8 cellular contexts compared by ENCODE assay signal in genomic region chr6:27866370-27867050, GRCh38. TPM values are rescaled to one million over a fixed set of nuclear protein-coding genes. Genes with fewer than 3 reads are reported as not detected.
A peak's percentile ranks its signal among the peaks of the same experiment; 100 is the strongest.
DNase-seq lines count a peak whose midpoint lies in the region; ATAC-seq, FAIRE-seq and TF ChIP-seq lines count a peak whose summit lies in the region.

No MANE protein-coding gene starts in this region.

- TF ChIP-seq CTCF in WI38 (IDR thresholded peaks at IDR 0.05; ENCODE audit: low read depth, low read length): no peak
- no peak for TF ChIP-seq CTCF in H1 (IDR thresholded peaks at IDR 0.05; ENCODE audit: control extremely low read depth in 1 of 3, insufficient read depth in 1 of 3, low read depth in 1 of 3, low read length in 3 of 3)
- no peak for TF ChIP-seq CTCF in mucosa of descending colon (IDR thresholded peaks at IDR 0.05)
- no peak for TF ChIP-seq CTCF in transverse colon (IDR thresholded peaks at IDR 0.05)

- H2BK20ac ChIP-seq in H1 (ENCODE audit: low read length): no peak overlapping the region

- no peak overlapping the region for H3K23ac ChIP-seq in H1 (ENCODE audit: insufficient read length)

- H3K14ac ChIP-seq in H1 (ENCODE audit: insufficient read length): no peak overlapping the region

- H3K4me2 ChIP-seq in BLaER1: peak overlapping the region; percentile 95
- peak overlapping the region; percentile 74 to 91 for H3K4me2 ChIP-seq in H1 (ENCODE audit: insufficient read depth in 1 of 2, low read depth in 2 of 2, low read length in 2 of 2)

- H3K79me1 ChIP-seq in H1 (ENCODE audit: low read depth, low read length): no peaks in the 10 kb centered on the region

- DNase-seq in NCI-H1436 (lab: John Stamatoyannopoulos, UW) (peak; percentile 64), H1 (ENCODE audit: low read depth in 1 of 2, low spot score in 2 of 2) (peak in 1 of 2 experiments; percentile 65), mucosa of descending colon (peak in 1 of 3 donors; percentile 21), transverse colon (peak; percentile 25)

- intact Hi-C loops in mucosa of descending colon (cut with DNase I, micrococcal nuclease): no loop called here
- intact Hi-C loops in transverse colon (cut with DNase I; ENCODE audit: low total_unique reads): no loop called here

- H3K4me3 ChIP-seq in BLaER1 (peak overlapping the region; percentile 75), WI38 (ENCODE audit: low read depth, low read length) (peak overlapping the region; percentile 66), H1 (ENCODE audit: extremely low read depth in 1 of 4, insufficient read depth in 2 of 4, low read depth in 3 of 4, low read length in 4 of 4) (peak overlapping the region; percentile 61 to 86 (median 79)), mucosa of descending colon (peak overlapping the region; percentile 1), transverse colon (peak overlapping the region; percentile 13 to 88 (median 71))

- H2AFZ ChIP-seq in H1 (ENCODE audit: low read length): no peak overlapping the region

- H3K9me3 ChIP-seq in BLaER1 (peaks cover 5% of the 10 kb centered on the region; the same call in 1 of the 2 replicates), H1 (ENCODE audit: insufficient read depth in 2 of 2, low read depth in 1 of 2, low read length in 1 of 2) (peaks cover 0 to 11% of the 10 kb centered on the region in 2 experiments; a peak in 1 of 4 replicates), mucosa of descending colon (no peaks in the 10 kb centered on the region), transverse colon (no peaks in the 10 kb centered on the region)

- CTCF ChIA-PET in H1 (lab: Charles Lee; ENCODE audit: partially characterized antibody): interaction anchor here (1.0 to 3.2 kb wide), 4 partner anchors 23 to 31 kb away, joined by 3 to 19 read pairs (median 6); a partner anchor contains a TSS

- no peak overlapping the region for H4K8ac ChIP-seq in H1 (ENCODE audit: extremely low read depth, insufficient read depth, low read length)

- H2BK12ac ChIP-seq in H1 (ENCODE audit: low read depth, low read length): no peak overlapping the region; the same call in 1 of the 2 replicates

- POLR2A ChIA-PET in H1 (lab: Charles Lee; ENCODE audit: partially characterized antibody): interaction anchor here (0.5 to 40.3 kb wide), 46 partner anchors 3 to 1846 kb away, joined by 3 to 3039 read pairs (median 18); partner anchors contain the start of genes ZNF165 and ZSCAN31

- H3K9ac ChIP-seq in BLaER1 (peak overlapping the region; percentile 93), H1 (replicated peaks in 1 of 4; ENCODE audit: extremely low read depth in 1 of 4, low read depth in 3 of 4, low read length in 3 of 4) (peak overlapping the region; percentile 82 to 99 (median 96))

- 2% methylated on average over 27 of the region's 27 CpGs; no CpG with 5 or more reads in 1 of the 2 experiments for WGBS in H1 (ENCODE audit: extremely low coverage in 1 of 2, insufficient coverage in 1 of 2, insufficient read length in 1 of 2, insufficient replicate concordance in 2 of 2, low coverage in 1 of 2, low lambda C conversion rate in 2 of 2, missing lambda C conversion rate in 1 of 2), 2 experiments
- 2% methylated on average over 27 of the region's 27 CpGs; no CpG with 5 or more reads in 1 of the 2 donors for WGBS in transverse colon (ENCODE audit: low coverage in 1 of 2), 2 donors

- no peak overlapping the region for H3K4ac ChIP-seq in H1 (replicated peaks; ENCODE audit: insufficient read length, low read depth, low read length)

- TF ChIP-seq EP300 in H1 (IDR thresholded peaks at IDR 0.05; ENCODE audit: borderline replicate concordance in 1 of 2, low read depth in 2 of 2, low read length in 2 of 2) (no peak), transverse colon (IDR thresholded peaks at IDR 0.05; ENCODE audit: low read depth) (no peak)

- H3K23me2 ChIP-seq in H1 (ENCODE audit: low read depth, low read length): peaks cover 4% of the 10 kb centered on the region

- no peak overlapping the region for H2AK5ac ChIP-seq in H1 (ENCODE audit: low read depth, low read length)

- peak overlapping the region; percentile 86; the same call in 1 of the 2 replicates for H3K18ac ChIP-seq in H1 (ENCODE audit: extremely low read depth, low read length)

- ATAC-seq in GM19467 (IDR thresholded peaks at IDR 0.05; ENCODE audit: unreplicated experiment) (peak; percentile 11), mucosa of descending colon (peak; percentile 38), GM18502 (IDR thresholded peaks at IDR 0.05; ENCODE audit: poor library complexity, unreplicated experiment) (no peak)

- peak overlapping the region; percentile 25 for H4K91ac ChIP-seq in H1 (replicated peaks; ENCODE audit: insufficient read length, low read length)

- H3K27ac ChIP-seq in BLaER1: peak overlapping the region; percentile 92
- H3K27ac ChIP-seq in H1 (ENCODE audit: low read depth, low read length): peak overlapping the region; percentile 90
- peak overlapping the region; percentile 77 to 90 (median 80) for H3K27ac ChIP-seq in transverse colon

- no peak; a peak in 1 of 4 replicates for TF ChIP-seq RAD21 in H1 (IDR thresholded peaks at IDR 0.05 in 1 of 2, conservative IDR thresholded peaks at IDR 0.05 in 1 of 2; ENCODE audit: low read depth in 2 of 2, low read length in 2 of 2)

- no peak for FAIRE-seq in H1 (lab: Jason Lieb, UNC)

- H3K27me3 ChIP-seq in BLaER1: no peaks in the 10 kb centered on the region
- H3K27me3 ChIP-seq in H1 (replicated peaks in 1 of 4; ENCODE audit: control insufficient read depth in 3 of 4, extremely low read depth in 1 of 4, insufficient read depth in 3 of 4, low read length in 3 of 4): no peaks in the 10 kb centered on the region
- H3K27me3 ChIP-seq in transverse colon: peaks cover 39% of the 10 kb centered on the region

- peak overlapping the region; percentile 94 for H3K56ac ChIP-seq in H1 (replicated peaks; ENCODE audit: insufficient read length, low read depth, low read length)

- H3K36me3 ChIP-seq in BLaER1 (no peaks in the 10 kb centered on the region), H1 (ENCODE audit: control insufficient read depth in 2 of 4, insufficient read depth in 4 of 4, low read length in 3 of 4) (no peaks in the 10 kb centered on the region), mucosa of descending colon (ENCODE audit: low read depth) (no peaks in the 10 kb centered on the region), transverse colon (no peaks in the 10 kb centered on the region)

- TF ChIP-seq POLR2A in H1 (IDR thresholded peaks at IDR 0.05; ENCODE audit: control extremely low read depth in 1 of 2, low read depth in 2 of 2, low read length in 2 of 2) (peak; percentile 98 to 99), transverse colon (IDR thresholded peaks at IDR 0.05) (no peak)

- H2BK15ac ChIP-seq in H1 (ENCODE audit: low read length): no peak overlapping the region

- H3K79me2 ChIP-seq in H1 (ENCODE audit: control insufficient read depth in 1 of 2, insufficient read depth in 2 of 2, low read length in 2 of 2): no peaks in the 10 kb centered on the region

- H4K5ac ChIP-seq in H1 (ENCODE audit: insufficient read length, low read depth, low read length): peak overlapping the region; percentile 25

- peaks cover 56% of the 10 kb centered on the region for H3K4me1 ChIP-seq in BLaER1
- peaks cover 0 to 12% (median 2%) of the 10 kb centered on the region in 4 experiments; a peak in 3 of 7 replicates for H3K4me1 ChIP-seq in H1 (replicated peaks in 1 of 4; ENCODE audit: control insufficient read depth in 3 of 4, insufficient read depth in 4 of 4, low read length in 3 of 4)
- H3K4me1 ChIP-seq in mucosa of descending colon (ENCODE audit: low read depth): peaks cover 11% of the 10 kb centered on the region
- H3K4me1 ChIP-seq in transverse colon: peaks cover 7 to 36% (median 25%) of the 10 kb centered on the region in 4 donors

- peaks cover 6% of the 10 kb centered on the region; the same call in 1 of the 2 replicates for H4K20me1 ChIP-seq in BLaER1
- H4K20me1 ChIP-seq in H1 (replicated peaks in 1 of 2; ENCODE audit: control insufficient read depth in 1 of 2, insufficient read depth in 2 of 2, low read length in 2 of 2): no peaks in the 10 kb centered on the region

- H2BK5ac ChIP-seq in H1 (ENCODE audit: low read depth, low read length): peak overlapping the region; percentile 82

- in situ Hi-C loops in transverse colon (cut with MboI; ENCODE audit: low pct_ligation_motif_present in 1 of 4, low pct_unique_long_range_greater_than_20kb in 1 of 4, low sequenced_read_pairs in 3 of 4): loop anchor here in 1 of 4 donors (25.0 kb wide), 1 partner anchor 1279 kb away; the partner anchor contains the start of gene ABT1

- no peak overlapping the region for H2BK120ac ChIP-seq in H1 (replicated peaks; ENCODE audit: low read depth, low read length)

TF ChIP-seq in H1, 55 proteins besides CTCF, POLR2A, EP300 and RAD21 (continues in another document):
- no peak for TF ChIP-seq CTBP2 (IDR thresholded peaks at IDR 0.05; ENCODE audit: borderline replicate concordance, insufficient read depth, insufficient read length, low read length)
- no peak for TF ChIP-seq RXRA (IDR thresholded peaks at IDR 0.05; ENCODE audit: insufficient read depth, low read depth, low read length)
- TF ChIP-seq POU5F1 (IDR thresholded peaks at IDR 0.05; ENCODE audit: low read depth, low read length): peak; percentile 4; the same call in 1 of the 2 replicates

RNA-seq across cellular contexts. Expression of gene OR2B2, which starts 45.7 kb away (rescaled TPM):
- total RNA-seq in H1 (2021; fragmentation: NEBNext Ultra II Directional; extraction: Animal tissue kit (Norgen Biotek cat#: 25700)): not detected in 2 replicates
- polyA plus RNA-seq in H1 (2011; rRNA removed): not detected in 2 replicates
- not detected for polyA plus RNA-seq in H1 (2011; cell fraction: cytosol; rRNA removed)
- not detected for polyA plus RNA-seq in H1 (2011; cell fraction: nucleus; rRNA removed)
- polyA plus RNA-seq in H1 (2012, experiment 1 of 2): not detected in 4 replicates
- not detected for polyA plus RNA-seq in H1 (2012, experiment 2 of 2)
- not detected for polyA plus RNA-seq in H1 (2013, experiment 1 of 2)
- not detected for polyA plus RNA-seq in H1 (2013, experiment 2 of 2)
- not detected in 2 replicates for polyA minus RNA-seq in H1 (2011; rRNA and poly(A)+ RNA removed)
- polyA minus RNA-seq in H1 (2011; cell fraction: cytosol; rRNA and poly(A)+ RNA removed): not detected
- not detected for polyA minus RNA-seq in H1 (2011; cell fraction: nucleus; rRNA and poly(A)+ RNA removed)
- total RNA-seq in mucosa of descending colon (not detected), transverse colon (not detected)

Comparison
In these comparisons a context has a peak if more than half of its experiments do, and no peak if none do; other contexts are left out.
1. H3K4me3 ChIP-seq: peak in every context shown above with its lines; median percentile 79 in H1; 75 in BLaER1; 71 in transverse colon; 66 in WI38; 1 in mucosa of descending colon.